Comparison of ENCODE assay signal across 9 cellular contexts in genomic region chr6:49549691-49550412, GRCh38. TPM values are rescaled to one million over a fixed set of nuclear protein-coding genes. Genes with fewer than 3 reads are reported as not detected.
DNase-seq lines count a peak whose midpoint lies in the region; ATAC-seq and TF ChIP-seq lines count a peak whose summit lies in the region.
"Had no signal": no experiment of that assay in that cellular context is flagged by ENCODE, and none has a peak within 500 bp of the region (broad histone marks: within the 10 kb centered on the region; RNA-seq: fewer than 3 reads in every experiment).

No MANE protein-coding gene starts in this region.

- H3K4me2 ChIP-seq in PC-3 (ENCODE audit: low read length) (peak overlapping the region; percentile 98), neuronal stem cell (ENCODE audit: insufficient read depth, low read length, poor library complexity, severe bottlenecking) (peak overlapping the region; percentile 76)

- ATAC-seq in PC-3: no peak
- no peak for ATAC-seq in HG03139 (IDR thresholded peaks at IDR 0.05; ENCODE audit: unreplicated experiment)

- H3K9ac ChIP-seq in PC-3 (ENCODE audit: low read length) (peak overlapping the region; percentile 95), neuronal stem cell (ENCODE audit: low read depth, low read length, poor library complexity) (no peak overlapping the region)

- intact Hi-C loops in PC-3 (cut with micrococcal nuclease): loop anchor here (1.0 to 2.0 kb wide), 2 partner anchors 9 to 17 kb away; no protein-coding TSS in a partner anchor

- H2AK5ac ChIP-seq in neuronal stem cell (ENCODE audit: low read depth, low read length): no peak overlapping the region

- H3K4me3 ChIP-seq in AG09309 (ENCODE audit: control insufficient read depth, low read depth, low read length) (peak overlapping the region; percentile 28), PC-3 (ENCODE audit: low read length) (peak overlapping the region; percentile 90), epithelial cell of esophagus (ENCODE audit: low read length) (peak overlapping the region; percentile 88), neuronal stem cell (ENCODE audit: low read length in 2 of 2) (peak overlapping the region in 1 of 2 donors; percentile 84)

- H2BK15ac ChIP-seq in neuronal stem cell (ENCODE audit: low read length): no peak overlapping the region

- H3K27ac ChIP-seq in PC-3 (ENCODE audit: low read length): peak overlapping the region; percentile 74
- peak overlapping the region; percentile 98 for H3K27ac ChIP-seq in neuronal stem cell (replicated peaks; ENCODE audit: low read length)

- H4K20me1 ChIP-seq in PC-3 (ENCODE audit: low read length): no peaks in the 10 kb centered on the region; the same call in 1 of the 2 replicates

- no peak overlapping the region for H3K14ac ChIP-seq in neuronal stem cell (ENCODE audit: low read length)

- H3K18ac ChIP-seq in neuronal stem cell (ENCODE audit: low read length): no peak overlapping the region

- no TSS peak for BruUV-seq in PC-3 (replicated peaks; lab: Mats Ljungman, UMichigan)

- H3K23ac ChIP-seq in neuronal stem cell (ENCODE audit: low read depth, low read length, poor library complexity): no peak overlapping the region

- H3K79me1 ChIP-seq in neuronal stem cell (ENCODE audit: low read depth, low read length): no peaks in the 10 kb centered on the region

- CTCF ChIA-PET in PC-3 (lab: Charles Lee): interaction anchor here (0.5 to 1.6 kb wide), 2 partner anchors 18 to 19 kb away, joined by 7 to 8 read pairs; no protein-coding TSS in a partner anchor
- CTCF ChIA-PET in GM10248 (lab: Yijun Ruan, JAX): interaction anchor here (0.8 to 3.4 kb wide), 6 partner anchors 8 to 301 kb away, joined by 3 to 25 read pairs (median 5); no protein-coding TSS in a partner anchor

- peak overlapping the region; percentile 97 for H2BK5ac ChIP-seq in neuronal stem cell (ENCODE audit: low read length)

- H2AFZ ChIP-seq in PC-3 (ENCODE audit: low read length) (peak overlapping the region; percentile 88), neuronal stem cell (ENCODE audit: low read length) (no peak overlapping the region)

- no peak overlapping the region for H3K4ac ChIP-seq in neuronal stem cell (ENCODE audit: low read length)

- WGBS in neuronal stem cell (ENCODE audit: extremely low coverage in 2 of 2, insufficient read length in 2 of 2, insufficient replicate concordance in 1 of 2), 2 donors: no CpG with 5 or more reads among the region's 16 CpGs

- POLR2A ChIA-PET in PC-3 (lab: Charles Lee; ENCODE audit: unreplicated experiment): interaction anchor here (0.6 to 1.3 kb wide), 3 partner anchors 9 to 442 kb away, joined by 3 to 6 read pairs (median 3); no protein-coding TSS in a partner anchor
- POLR2A ChIA-PET in GM10248 (lab: Yijun Ruan, JAX): no interaction called here

- TF ChIP-seq CTCF in AG09309 (IDR thresholded peaks at IDR 0.05; ENCODE audit: control insufficient read depth, insufficient read depth, low read depth, low read length, missing control alignments) (no peak), PC-3 (conservative IDR thresholded peaks at IDR 0.05; ENCODE audit: low read depth, low read length) (no peak), epithelial cell of esophagus (IDR thresholded peaks at IDR 0.05; ENCODE audit: insufficient read depth, low read depth, low read length, missing control alignments) (no peak), GM10248 (IDR thresholded peaks at IDR 0.05; ENCODE audit: control extremely low read depth, extremely low read depth, low read depth, missing control alignments) (no peak)

- H4K8ac ChIP-seq in neuronal stem cell (ENCODE audit: low read depth, low read length): no peak overlapping the region

- H3K4me1 ChIP-seq in PC-3 (ENCODE audit: insufficient read depth, low read length) (peaks cover 30% of the 10 kb centered on the region), neuronal stem cell (ENCODE audit: control insufficient read depth in 2 of 2, insufficient read depth in 1 of 2, low read depth in 1 of 2, low read length in 2 of 2) (peaks cover 2 to 4% of the 10 kb centered on the region in 2 donors)

- H2BK12ac ChIP-seq in neuronal stem cell (ENCODE audit: low read length): no peak overlapping the region

- H3K79me2 ChIP-seq in PC-3 (ENCODE audit: low read length): peaks cover 45% of the 10 kb centered on the region

- H3F3A ChIP-seq in PC-3 (ENCODE audit: low read length, unreplicated experiment): peaks cover 8% of the 10 kb centered on the region

- DNase-seq in AG09309 (ENCODE audit: low read depth): no peak
- DNase-seq in PC-3: no peak
- DNase-seq in epithelial cell of esophagus (ENCODE audit: low read depth): no peak
- peak; percentile 57 for DNase-seq in neuronal stem cell (ENCODE audit: low spot score)
- no peak for DNase-seq in GM10248 (ENCODE audit: extremely low spot score)
- DNase-seq in stimulated activated CD4-positive, alpha-beta T cell treated with anti-CD3 and anti-CD28 coated beads, Interleukin-2, amount 100 ng/mL, for 48 hours: no peak
- no peak for DNase-seq in HT-29 (ENCODE audit: low spot score)

- no peaks in the 10 kb centered on the region for H3K27me3 ChIP-seq in PC-3 (ENCODE audit: low read length)
- H3K27me3 ChIP-seq in neuronal stem cell (ENCODE audit: control insufficient read depth in 3 of 3, insufficient read depth in 3 of 3, low read depth in 1 of 3, low read length in 3 of 3): peaks cover 0 to 51% (median 0%) of the 10 kb centered on the region in 3 experiments

- no peaks in the 10 kb centered on the region for H3K9me3 ChIP-seq in PC-3 (ENCODE audit: low read length)
- no peaks in the 10 kb centered on the region for H3K9me3 ChIP-seq in neuronal stem cell (replicated peaks in 1 of 2; ENCODE audit: control insufficient read depth in 2 of 2, insufficient read depth in 1 of 2, low read depth in 1 of 2, low read length in 2 of 2)

- H4K91ac ChIP-seq in neuronal stem cell (ENCODE audit: low read depth, low read length, poor library complexity): no peak overlapping the region

- H3K9me2 ChIP-seq in PC-3 (replicated peaks; ENCODE audit: low read length): no peaks in the 10 kb centered on the region

- no peaks in the 10 kb centered on the region for H3K36me3 ChIP-seq in PC-3 (ENCODE audit: low read depth, low read length)
- H3K36me3 ChIP-seq in neuronal stem cell (replicated peaks in 1 of 2; ENCODE audit: control insufficient read depth in 2 of 2, insufficient read depth in 2 of 2, low read length in 2 of 2): no peaks in the 10 kb centered on the region

- H2BK120ac ChIP-seq in neuronal stem cell (ENCODE audit: low read depth, low read length): no peak overlapping the region

RNA-seq across cellular contexts. Expression of gene C6orf141, which starts 0.6 kb away (rescaled TPM):
- total RNA-seq in PC-3 (2014; rRNA removed): 43.8 and 49.4 TPM in 2 replicates
- polyA plus RNA-seq in neuronal stem cell (2013, experiment 1 of 2): 27.2 TPM
- 28.1 TPM for polyA plus RNA-seq in neuronal stem cell (2013, experiment 2 of 2)
- total RNA-seq in HT-29 (2014; rRNA removed; shearing (Covaris generic)): 36.8 and 45.8 TPM in 2 replicates

RNA-seq across cellular contexts. Expression of gene GLYATL3, which starts 50.1 kb away (rescaled TPM):
- total RNA-seq in PC-3 (2014; rRNA removed): not detected in 2 replicates
- not detected for polyA plus RNA-seq in neuronal stem cell (2013, experiment 1 of 2)
- not detected for polyA plus RNA-seq in neuronal stem cell (2013, experiment 2 of 2)
- not detected in 2 replicates for total RNA-seq in HT-29 (2014; rRNA removed; shearing (Covaris generic))
- total RNA-seq: G401 had no signal
